Comparison of ENCODE assay signal across 9 cellular contexts in genomic region chr3:57555316-57555715, GRCh38. TPM values are rescaled to one million over a fixed set of nuclear protein-coding genes. Genes with fewer than 3 reads are reported as not detected.
DNase-seq lines count a peak whose midpoint lies in the region; ATAC-seq, FAIRE-seq and TF ChIP-seq lines count a peak whose summit lies in the region.
"Had no signal": no experiment of that assay in that cellular context is flagged by ENCODE, and none has a peak within 500 bp of the region (broad histone marks: within the 10 kb centered on the region; RNA-seq: fewer than 3 reads in every experiment).

No MANE protein-coding gene starts in this region.

- intact Hi-C loops in PC-9 (cut with micrococcal nuclease; ENCODE audit: unreplicated experiment): loop anchor here (5.0 kb wide), 2 partner anchors 123 to 853 kb away; no protein-coding TSS in a partner anchor

- peaks cover 42% of the 10 kb centered on the region for H3K79me2 ChIP-seq in PC-9 (ENCODE audit: low read depth)
- peaks cover 41% of the 10 kb centered on the region for H3K79me2 ChIP-seq in osteoblast (ENCODE audit: insufficient read depth, low read length)

- H3K4me1 ChIP-seq in PC-9 (replicated peaks; ENCODE audit: insufficient read depth) (peaks cover 12% of the 10 kb centered on the region; the same call in 1 of the 2 replicates), osteoblast (ENCODE audit: insufficient read depth, low read length) (peaks cover 18% of the 10 kb centered on the region)

- H3K27me3 ChIP-seq in PC-9 (ENCODE audit: insufficient read depth, low read depth) (no peaks in the 10 kb centered on the region), osteoblast (ENCODE audit: insufficient read depth, low read length) (no peaks in the 10 kb centered on the region)

- H3K4me3 ChIP-seq in GM12875 (ENCODE audit: low read depth, low read length) (peak overlapping the region; percentile 93), PC-9 (peak overlapping the region; percentile 74), epithelial cell of proximal tubule (ENCODE audit: low read depth, low read length) (peak overlapping the region; percentile 76), osteoblast (ENCODE audit: insufficient read depth, low read length) (peak overlapping the region; percentile 94)

- CTCF ChIA-PET in PC-9 (lab: Charles Lee): interaction anchor here (1.0 kb wide), 1 partner anchor 751 kb away, joined by 3 read pairs; the partner anchor contains the start of genes HTD2 and RPP14

- H2AFZ ChIP-seq in PC-9 (peak overlapping the region; percentile 90), osteoblast (ENCODE audit: low read length) (peak overlapping the region; percentile 86)

- H3K4me2 ChIP-seq in PC-9 (peak overlapping the region; percentile 91), osteoblast (ENCODE audit: insufficient read depth, low read length) (peak overlapping the region; percentile 84)

- no peaks in the 10 kb centered on the region for H3F3A ChIP-seq in PC-9 (ENCODE audit: insufficient read depth, low read depth)

- H4K20me1 ChIP-seq in PC-9 (ENCODE audit: insufficient read depth) (no peaks in the 10 kb centered on the region), osteoblast (ENCODE audit: insufficient read depth, low read length) (peaks cover 10% of the 10 kb centered on the region)

- no peaks in the 10 kb centered on the region for H3K9me3 ChIP-seq in PC-9 (ENCODE audit: insufficient read depth, low read depth)
- H3K9me3 ChIP-seq in osteoblast (ENCODE audit: low read depth, low read length): no peaks in the 10 kb centered on the region

- H3K9me2 ChIP-seq in PC-9 (ENCODE audit: insufficient read depth): no peaks in the 10 kb centered on the region

- FAIRE-seq in HTR-8/SVneo (lab: Jason Lieb, UNC): no peak

- DNase-seq in PC-9: no peak
- DNase-seq in epithelial cell of proximal tubule (ENCODE audit: low read depth): no peak
- no peak for DNase-seq in osteoblast (ENCODE audit: insufficient read length, low spot score, missing footprints)
- DNase-seq in HTR-8/SVneo (ENCODE audit: insufficient read length, low spot score): no peak
- no peak for DNase-seq in stimulated activated CD4-positive, alpha-beta T cell treated with anti-CD3 and anti-CD28 coated beads, Interleukin-4, amount 100 ng/mL, for 1 hour
- no peak for DNase-seq in SKM-1 (lab: John Stamatoyannopoulos, UW; ENCODE audit: unreplicated experiment)

- peaks cover 9% of the 10 kb centered on the region for H3K36me3 ChIP-seq in PC-9 (ENCODE audit: low read depth)
- H3K36me3 ChIP-seq in osteoblast (ENCODE audit: insufficient read depth, low read length): peaks cover 7% of the 10 kb centered on the region

- TSS peak; percentile 89 for BruUV-seq in PC-9 (replicated peaks; lab: Mats Ljungman, UMichigan)

- TF ChIP-seq CTCF in GM12875 (IDR thresholded peaks at IDR 0.05; ENCODE audit: borderline replicate concordance, insufficient read depth, low read depth, low read length) (no peak), PC-9 (conservative IDR thresholded peaks at IDR 0.05) (no peak), epithelial cell of proximal tubule (conservative IDR thresholded peaks at IDR 0.05; ENCODE audit: low read depth, low read length) (no peak), osteoblast (IDR thresholded peaks at IDR 0.05; ENCODE audit: extremely low read depth, low read depth, low read length) (no peak)

- POLR2A ChIA-PET in PC-9 (lab: Charles Lee; ENCODE audit: unreplicated experiment): interaction anchor here (0.9 to 1.0 kb wide), 2 partner anchors 11 to 42 kb away, joined by 3 to 8 read pairs; partner anchors contain the start of genes ARF4 and DNAH12

- H3K27ac ChIP-seq in PC-9 (peak overlapping the region; percentile 92), osteoblast (ENCODE audit: low read depth, low read length) (peak overlapping the region; percentile 95)

- ATAC-seq in GM19397 (IDR thresholded peaks at IDR 0.05; ENCODE audit: unreplicated experiment): no peak

RNA-seq across cellular contexts. Expression of gene PDE12, which starts 0.8 kb away (rescaled TPM):
- 14.3 and 16.6 TPM in 2 replicates for total RNA-seq in PC-9 (2021)
- 13.3 and 29.8 TPM in 2 replicates for total RNA-seq in epithelial cell of proximal tubule
- 17.1 and 19.9 TPM in 2 replicates for total RNA-seq in osteoblast

RNA-seq across cellular contexts. Expression of gene DNAH12, which starts 11.2 kb away (rescaled TPM):
- total RNA-seq in PC-9 (2021): 0.10 and 0.22 TPM in 2 replicates
- total RNA-seq in epithelial cell of proximal tubule: not detected in 2 replicates
- under 0.01 TPM in 2 replicates for total RNA-seq in osteoblast
- total RNA-seq: T-helper 2 cell treated with Interferon-gamma antibody and Interleukin-4, amounts not matched to agents 100 ng/mL and 5 ng/mL, for 36 hours had no signal

RNA-seq across cellular contexts. Expression of gene ARF4, which starts 41.8 kb away (rescaled TPM):
- total RNA-seq in PC-9 (2021) (132 and 182 TPM in 2 replicates), epithelial cell of proximal tubule (173 and 207 TPM in 2 replicates), osteoblast (261 and 277 TPM in 2 replicates)
